ENCODE assay signal across 9 cellular contexts in genomic region chr3:84522893-84523292, GRCh38.
"Had no signal": no experiment of that assay in that cellular context is flagged by ENCODE, and none has a peak within 500 bp of the region (broad histone marks: within the 10 kb centered on the region; RNA-seq: fewer than 3 reads in every experiment).

No MANE protein-coding gene starts in this region.

- H3K4me3 ChIP-seq: GM23248, GM23338, HAP-1 had no signal

- ATAC-seq: GM23338, HCT116 had no signal

- H3K36me3 ChIP-seq: HAP-1 had no signal

- H3K27ac Mint-ChIP-seq: GM23338, H9, HFFc6 had no signal

- H3K9ac ChIP-seq: GM23248 had no signal

- H3K4me3 Mint-ChIP-seq: GM23338, H9, HFFc6 had no signal

- H3K4me1 ChIP-seq: HAP-1 had no signal

- DNase-seq: GM23248, GOT3, H7, H9, HCEC 1CT, HFFc6 had no signal

- H3K4me1 Mint-ChIP-seq: GM23338, H9 had no signal

- H3K27ac ChIP-seq: GM23248 had no signal

- H3K9me3 ChIP-seq: HAP-1 had no signal

- H2AFZ ChIP-seq: GM23248, GM23338 had no signal

- H3K4me2 ChIP-seq: GM23338 had no signal
